In genomic region chr3:40299130-40299720, GRCh38 we compare ENCODE assay signal across 1 cellular context.
TF ChIP-seq lines count a peak whose summit lies in the region.

No MANE protein-coding gene starts in this region.

TF ChIP-seq in GM23338, 12 proteins besides CTCF, POLR2A, EP300 and RAD21 (continued from another document):
- TF ChIP-seq REST (IDR thresholded peaks at IDR 0.05; ENCODE audit: unreplicated experiment) (no peak), ZNF462 (CRISPR knock-in tag; IDR thresholded peaks at IDR 0.05) (no peak), EZH2phosphoT487 (IDR thresholded peaks at IDR 0.05; ENCODE audit: unreplicated experiment) (no peak), POLR2AphosphoS5 (IDR thresholded peaks at IDR 0.05; ENCODE audit: low read depth) (no peak), EZH2 (IDR thresholded peaks at IDR 0.05; ENCODE audit: low read depth, unreplicated experiment) (no peak), NANOG (IDR thresholded peaks at IDR 0.05; ENCODE audit: borderline replicate concordance) (no peak), JUNB (IDR thresholded peaks at IDR 0.05; ENCODE audit: unreplicated experiment) (no peak), CREB1 (CRISPR knock-in tag; IDR thresholded peaks at IDR 0.05; ENCODE audit: low read depth) (no peak), STAT1 (IDR thresholded peaks at IDR 0.05; ENCODE audit: unreplicated experiment) (no peak)
- TF ChIP-seq, protein P1, sequence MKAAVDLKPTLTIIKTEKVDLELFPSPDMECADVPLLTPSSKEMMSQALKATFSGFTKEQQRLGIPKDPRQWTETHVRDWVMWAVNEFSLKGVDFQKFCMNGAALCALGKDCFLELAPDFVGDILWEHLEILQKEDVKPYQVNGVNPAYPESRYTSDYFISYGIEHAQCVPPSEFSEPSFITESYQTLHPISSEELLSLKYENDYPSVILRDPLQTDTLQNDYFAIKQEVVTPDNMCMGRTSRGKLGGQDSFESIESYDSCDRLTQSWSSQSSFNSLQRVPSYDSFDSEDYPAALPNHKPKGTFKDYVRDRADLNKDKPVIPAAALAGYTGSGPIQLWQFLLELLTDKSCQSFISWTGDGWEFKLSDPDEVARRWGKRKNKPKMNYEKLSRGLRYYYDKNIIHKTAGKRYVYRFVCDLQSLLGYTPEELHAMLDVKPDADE (IDR thresholded peaks at IDR 0.05), result no peak
TF ChIP-seq in GM23338: peak in this region for 0.
